In the genomic region with DNA sequence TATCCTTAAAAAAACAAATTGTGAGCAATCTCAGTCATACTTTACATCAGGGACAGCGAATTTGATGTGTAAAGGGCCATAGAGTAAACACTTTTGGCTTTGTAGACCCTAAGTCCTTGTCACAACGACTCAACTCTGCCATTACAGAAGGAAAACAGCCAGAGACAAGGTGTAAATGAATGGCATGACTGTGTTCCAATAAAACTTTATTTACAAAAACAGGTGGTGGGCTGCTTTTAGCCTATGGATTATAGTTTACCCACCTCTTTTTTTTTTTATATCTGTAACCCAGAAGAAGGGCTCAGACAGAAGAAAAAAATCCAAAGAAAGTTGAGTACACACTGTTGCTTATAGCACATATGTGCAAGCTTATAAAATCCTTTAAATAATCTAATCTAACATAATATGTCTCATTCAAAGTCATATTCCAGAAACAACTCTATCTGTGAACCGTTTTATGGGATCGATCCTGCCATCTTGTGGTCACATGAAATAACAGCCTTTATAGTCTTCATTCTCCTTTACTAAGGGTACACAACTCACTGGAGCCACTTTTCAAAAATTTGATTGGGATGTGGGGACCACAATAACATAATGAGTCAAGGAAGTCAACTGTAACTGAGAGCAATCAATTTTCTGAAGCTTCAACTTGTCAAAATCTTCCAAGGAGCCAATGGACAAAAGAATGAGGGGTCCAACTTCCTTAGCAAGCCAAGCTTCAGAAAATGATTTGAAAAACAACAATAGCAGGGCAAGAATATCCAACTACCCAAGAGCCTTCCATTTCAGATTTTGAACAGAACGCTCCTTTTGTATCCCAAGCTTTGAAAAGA, we compare ENCODE assay signal across 8 cellular contexts.
A peak's percentile ranks its signal among the peaks of the same experiment; 100 is the strongest.
DNase-seq lines count a peak whose midpoint lies in the region; ATAC-seq and TF ChIP-seq lines count a peak whose summit lies in the region.

No MANE protein-coding gene starts in this region.

- peak; percentile 69 for TF ChIP-seq RAD21 in neural cell (conservative IDR thresholded peaks at IDR 0.05)

- no peaks in the 10 kb centered on the region for H3K9me3 ChIP-seq in Karpas-422 (ENCODE audit: low read length)
- H3K9me3 ChIP-seq in neural cell (ENCODE audit: low read length), result no peaks in the 10 kb centered on the region

- H3F3A ChIP-seq in neural cell (ENCODE audit: insufficient read depth, low read length, poor library complexity, severe bottlenecking), result no peaks in the 10 kb centered on the region

- no peaks in the 10 kb centered on the region for H3K4me1 ChIP-seq in Karpas-422 (ENCODE audit: low read length)

- no peaks in the 10 kb centered on the region for H3K9me2 ChIP-seq in Karpas-422 (replicated peaks; ENCODE audit: insufficient read depth, low read length)
- no peaks in the 10 kb centered on the region for H3K9me2 ChIP-seq in neural cell (ENCODE audit: insufficient read depth, low read length)

- H3K9ac ChIP-seq in Karpas-422 (ENCODE audit: low read length), result no peak overlapping the region
- H3K9ac ChIP-seq in neural cell (ENCODE audit: low read length), result no peak overlapping the region

- TF ChIP-seq EP300 in neural cell (conservative IDR thresholded peaks at IDR 0.05; ENCODE audit: poor library complexity, severe bottlenecking), result no peak

- peak; percentile 74 for TF ChIP-seq CTCF in neural cell (IDR thresholded peaks at IDR 0.05; ENCODE audit: poor library complexity, severe bottlenecking)

- H3K36me3 ChIP-seq in Karpas-422 (ENCODE audit: insufficient read depth, low read length), result no peaks in the 10 kb centered on the region
- H3K36me3 ChIP-seq in neural cell (ENCODE audit: insufficient read depth, low read length), result no peaks in the 10 kb centered on the region

- H3K27me3 ChIP-seq in Karpas-422 (ENCODE audit: low read length) (no peaks in the 10 kb centered on the region), neural cell (ENCODE audit: insufficient read depth, low read depth, low read length) (no peaks in the 10 kb centered on the region)

- DNase-seq in NCI-H510A treated with DMSO at 0.1 percent for 48 hours (lab: John Stamatoyannopoulos, UW) (peak; percentile 47), NCI-H510A (lab: John Stamatoyannopoulos, UW) (no peak), Karpas-422 (peak; percentile 66), epidermal melanocyte (ENCODE audit: insufficient read length, low spot score) (peak; percentile 63), cortex of kidney (lab: John Stamatoyannopoulos, UW) (no peak)

- peak; percentile 85 for ATAC-seq in SK-N-SH treated with all-trans-retinoic acid at 6 μM for 48 hours
- ATAC-seq in GM21381 (IDR thresholded peaks at IDR 0.05; ENCODE audit: unreplicated experiment), result no peak

- H3K4me2 ChIP-seq in Karpas-422 (ENCODE audit: low read depth, low read length, poor library complexity, severe bottlenecking) (no peak overlapping the region), neural cell (ENCODE audit: low read length) (no peak overlapping the region)

- H3K79me2 ChIP-seq in Karpas-422 (ENCODE audit: low read length) (no peaks in the 10 kb centered on the region), neural cell (replicated peaks; ENCODE audit: insufficient read depth, low read length) (no peaks in the 10 kb centered on the region)

- H4K20me1 ChIP-seq in Karpas-422 (ENCODE audit: insufficient read depth, low read depth, low read length) (no peaks in the 10 kb centered on the region), neural cell (ENCODE audit: insufficient read depth) (no peaks in the 10 kb centered on the region)

- H3K27ac ChIP-seq in Karpas-422 (ENCODE audit: low read length), result no peak overlapping the region
- no peak overlapping the region for H3K27ac ChIP-seq in neural cell (ENCODE audit: low read length)

- no peak overlapping the region for H2AFZ ChIP-seq in Karpas-422 (ENCODE audit: low read length)
- no peak overlapping the region for H2AFZ ChIP-seq in neural cell (ENCODE audit: low read depth, low read length)

- H3K4me3 ChIP-seq in Karpas-422 (ENCODE audit: low read length), result no peak overlapping the region
- no peak overlapping the region for H3K4me3 ChIP-seq in neural cell (ENCODE audit: low read length)

TF ChIP-seq in SK-N-SH treated with all-trans-retinoic acid at 6 μM for 48 hours, 23 proteins besides CTCF, POLR2A, EP300 and RAD21 (continues in another document):
- TF ChIP-seq CSDC2 (CRISPR knock-in tag; IDR thresholded peaks at IDR 0.05) (no peak), ARNTL (CRISPR knock-in tag; IDR thresholded peaks at IDR 0.05; ENCODE audit: borderline replicate concordance, low read depth) (no peak), CREB5 (CRISPR knock-in tag; IDR thresholded peaks at IDR 0.05; ENCODE audit: low read depth) (no peak), RARB (CRISPR knock-in tag; IDR thresholded peaks at IDR 0.05) (no peak), ZC3H10 (CRISPR knock-in tag; IDR thresholded peaks at IDR 0.05) (no peak), ESRRG (CRISPR knock-in tag; IDR thresholded peaks at IDR 0.05) (no peak), OSR1 (CRISPR knock-in tag; IDR thresholded peaks at IDR 0.05) (no peak)

TF ChIP-seq in neural cell, 6 proteins besides CTCF, POLR2A, EP300 and RAD21:
- TF ChIP-seq SMC3 (conservative IDR thresholded peaks at IDR 0.05; ENCODE audit: poor library complexity), result peak; percentile 75
- TF ChIP-seq EZH2 (IDR thresholded peaks at IDR 0.05; ENCODE audit: borderline replicate concordance, insufficient read depth, low read length, poor library complexity, severe bottlenecking), result no peak
- no peak for TF ChIP-seq TAF1 (IDR thresholded peaks at IDR 0.05; ENCODE audit: low read depth)

Comparison
In these comparisons a context has a peak if more than half of its experiments do, and no peak if none do; other contexts are left out.
1. DNase-seq: peak in NCI-H510A treated with DMSO at 0.1 percent for 48 hours (single experiment), Karpas-422 (single experiment) and epidermal melanocyte (single experiment); none in NCI-H510A (single experiment) and cortex of kidney (single experiment).